ENCODE assay signal across 1 cellular context in the genomic region with DNA sequence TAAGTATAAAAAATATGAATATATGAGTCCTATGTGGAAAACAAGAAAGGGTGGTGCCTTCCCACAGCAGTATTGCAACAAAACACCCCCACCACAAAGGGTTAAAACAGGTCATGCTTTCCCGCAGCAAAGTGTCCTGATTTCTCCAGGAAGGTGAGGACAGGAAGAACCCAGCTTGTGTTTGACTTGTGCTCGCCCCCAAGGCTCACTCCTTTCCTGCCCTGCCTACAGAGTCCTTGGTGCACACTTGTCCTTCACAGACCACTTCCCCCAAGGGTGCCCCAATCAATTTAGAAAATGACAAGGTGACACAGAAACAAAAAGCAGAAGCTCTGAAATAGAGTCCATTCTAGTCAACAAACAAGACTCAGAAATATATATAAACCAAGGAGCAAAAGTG.
TF ChIP-seq lines count a peak whose summit lies in the region.

No MANE protein-coding gene starts in this region.

TF ChIP-seq in GM12878, 131 proteins besides CTCF, POLR2A, EP300 and RAD21 (continued from another document):
- TF ChIP-seq NR2C2 (IDR thresholded peaks at IDR 0.05; ENCODE audit: borderline replicate concordance, control insufficient read depth, insufficient read length, low read depth), result no peak
- no peak for TF ChIP-seq ASH2L (IDR thresholded peaks at IDR 0.05; ENCODE audit: borderline replicate concordance, low read depth)
- TF ChIP-seq NR2C1 (IDR thresholded peaks at IDR 0.05), result no peak
